ENCODE assay signal across 8 cellular contexts in the genomic region with DNA sequence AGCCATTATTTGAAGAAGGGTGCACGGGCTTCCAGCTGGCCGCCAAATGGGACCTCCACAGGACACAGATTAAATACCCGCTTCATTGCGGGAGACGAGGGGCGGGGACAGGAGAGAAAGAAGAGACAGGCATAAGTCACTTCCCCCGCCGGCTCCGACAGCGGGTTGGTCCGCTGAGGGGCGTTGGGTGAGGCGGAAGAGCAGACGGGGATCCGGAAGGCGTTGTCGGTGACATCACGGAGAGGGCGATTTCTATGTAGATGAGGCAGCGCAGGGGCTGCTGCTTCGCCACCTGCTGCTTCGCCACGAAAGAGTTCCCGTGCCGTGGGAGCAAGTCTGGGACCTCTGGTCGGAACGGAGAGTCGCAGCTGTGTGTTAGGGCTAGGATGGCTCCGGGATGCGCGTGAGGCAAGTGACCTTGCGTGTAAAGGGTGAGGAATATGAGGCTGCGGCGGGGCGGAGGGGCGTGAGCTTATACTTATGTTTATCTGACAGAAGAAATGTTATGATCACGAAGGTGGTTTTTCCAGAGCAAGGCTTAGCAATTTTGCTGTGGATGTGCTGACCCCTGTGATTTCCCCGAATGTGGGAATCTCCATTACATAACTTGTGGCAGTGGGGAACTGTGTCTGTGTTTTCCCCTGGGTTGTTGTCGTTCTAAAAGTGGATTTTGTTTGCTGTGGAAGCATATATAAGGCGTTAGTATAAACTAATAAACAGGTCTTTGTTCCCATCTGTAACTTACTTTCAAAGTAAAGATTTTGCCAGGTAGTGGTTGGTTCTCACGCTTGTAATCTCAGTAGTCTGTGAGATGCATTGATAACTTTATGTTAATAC. TPM values are rescaled to one million over a fixed set of nuclear protein-coding genes. Genes with fewer than 3 reads are reported as not detected.
A peak's percentile ranks its signal among the peaks of the same experiment; 100 is the strongest.
DNase-seq lines count a peak whose midpoint lies in the region; ATAC-seq and TF ChIP-seq lines count a peak whose summit lies in the region.
"Not testable (repeated sequence)": the region's sequence is repeated elsewhere in the genome, so short reads cannot be mapped to it uniquely, and the experiment has no call there.

No MANE protein-coding gene starts in this region.

- peak; percentile 92 for ATAC-seq in GM19438 (IDR thresholded peaks at IDR 0.05; ENCODE audit: low read depth, unreplicated experiment)
- ATAC-seq in HG03520 (IDR thresholded peaks at IDR 0.05; ENCODE audit: unreplicated experiment): peak; percentile 85

- TF ChIP-seq CTCF in BJ (IDR thresholded peaks at IDR 0.05; ENCODE audit: insufficient read depth, low read depth, low read length); coronary artery (IDR thresholded peaks at IDR 0.05): not testable (repeated sequence)

- H3K27me3 ChIP-seq in BJ (ENCODE audit: control insufficient read depth, insufficient read depth, low read length): not testable (repeated sequence)

- DNase-seq in BJ (ENCODE audit: low read depth) (peak; percentile 7), NCI-H69 (lab: John Stamatoyannopoulos, UW) (peak; percentile 57), coronary artery (ENCODE audit: low spot score) (peak; percentile 94), left kidney (ENCODE audit: low read depth, low spot score) (peak; percentile 97)
- peak; percentile 78 to 88 for DNase-seq in activated CD4-positive, alpha-beta T cell treated with anti-CD3 and anti-CD28 coated beads, Interleukin-2, amount 50 U/mL, for 24 hours (ENCODE audit: low read depth in 1 of 2, low spot score in 1 of 2)
- peak; percentile 70 to 73 for DNase-seq in stimulated activated CD4-positive, alpha-beta T cell treated with anti-CD3 and anti-CD28 coated beads, Interleukin-1b, Interleukin-23, amount 100 ng/mL, for 1 hour (ENCODE audit: low read depth in 2 of 2)

- CTCF ChIA-PET in BJ (lab: Yijun Ruan, JAX): not testable (repeated sequence)

- H3K4me3 ChIP-seq in BJ (ENCODE audit: low read depth, low read length) (peak overlapping the region; percentile 47), coronary artery (peak overlapping the region; percentile 74)

- H3K27ac ChIP-seq in coronary artery: peak overlapping the region; percentile 85 to 93

- H3K36me3 ChIP-seq in BJ (ENCODE audit: control insufficient read depth, insufficient read depth, low read length): not testable (repeated sequence)

- POLR2A ChIA-PET in BJ (lab: Charles Lee): not testable (repeated sequence)

RNA-seq across cellular contexts. Expression of a gene that starts 52.9 kb away (rescaled TPM):
- polyA plus RNA-seq in BJ (2011; rRNA removed): not detected in 2 replicates
- not detected in 2 replicates for polyA minus RNA-seq in BJ (2011; rRNA and poly(A)+ RNA removed)

Comparison
In these comparisons a context has a peak if more than half of its experiments do, and no peak if none do; other contexts are left out.
1. Peak in every context shown above with its lines: DNase-seq, ATAC-seq, H3K4me3 ChIP-seq and H3K27ac ChIP-seq.
2. DNase-seq: peak in every context shown above with its lines; median percentile 97 in left kidney; 94 in coronary artery; 83 in activated CD4-positive, alpha-beta T cell treated with anti-CD3 and anti-CD28 coated beads, Interleukin-2, amount 50 U/mL, for 24 hours; 72 in stimulated activated CD4-positive, alpha-beta T cell treated with anti-CD3 and anti-CD28 coated beads, Interleukin-1b, Interleukin-23, amount 100 ng/mL, for 1 hour; 57 in NCI-H69; 7 in BJ.